In the genomic region with DNA sequence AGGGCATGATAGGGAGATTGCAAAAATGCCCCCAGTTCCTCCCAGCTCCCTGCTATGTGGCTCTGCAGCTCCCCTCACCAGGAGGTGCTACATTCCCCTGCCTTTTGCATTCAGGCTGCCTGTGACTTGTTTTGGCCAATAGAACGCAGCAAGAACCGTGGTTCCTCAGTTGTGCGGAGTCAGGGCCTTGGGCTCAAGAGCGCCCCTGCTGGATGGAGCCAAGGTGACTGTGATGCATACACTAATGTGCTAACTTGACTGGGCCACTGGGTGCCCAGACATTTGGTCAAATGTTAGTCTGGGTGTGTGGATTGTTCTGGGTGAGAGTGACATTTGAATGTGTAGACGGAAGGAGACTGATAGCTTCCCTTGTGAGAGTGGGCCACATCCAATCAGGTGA, we compare ENCODE assay signal across 18 cellular contexts.
DNase-seq lines count a peak whose midpoint lies in the region; ATAC-seq, FAIRE-seq and TF ChIP-seq lines count a peak whose summit lies in the region.
"Had no signal": no experiment of that assay in that cellular context is flagged by ENCODE, and none has a peak within 500 bp of the region (broad histone marks: within the 10 kb centered on the region; RNA-seq: fewer than 3 reads in every experiment).

No MANE protein-coding gene starts in this region.

- H3K36me3 ChIP-seq in KMS-11 (ENCODE audit: insufficient read depth) (no peaks in the 10 kb centered on the region), K562 (ENCODE audit: control insufficient read depth, insufficient read depth, low read length) (no peaks in the 10 kb centered on the region)
- H3K36me3 ChIP-seq: neutrophil, stomach had no signal

- H3K27ac ChIP-seq in KMS-11: no peak overlapping the region
- H3K27ac ChIP-seq in K562 (ENCODE audit: extremely low read depth, low read depth, low read length): no peak overlapping the region
- H3K27ac ChIP-seq: A549, neutrophil, stomach had no signal

- H3K27me3 ChIP-seq in KMS-11 (ENCODE audit: insufficient read depth, low read depth): no peaks in the 10 kb centered on the region
- H3K27me3 ChIP-seq in K562 (ENCODE audit: control insufficient read depth in 2 of 2, insufficient read depth in 2 of 2, low read length in 2 of 2): no peaks in the 10 kb centered on the region; a peak in 1 of 5 replicates

- H3K9me1 ChIP-seq in K562 (ENCODE audit: control insufficient read depth, insufficient read depth, low read length): no peaks in the 10 kb centered on the region

- peak; percentile 38 for DNase-seq in activated CD4-positive, alpha-beta T cell treated with anti-CD3 and anti-CD28 coated beads for 48 hours
- no peak for DNase-seq in activated CD4-positive, alpha-beta T cell treated with anti-CD3 and anti-CD28 coated beads, Interleukin-2, amount 10 ng/mL, durations not matched to agents 7 days and 5 days
- DNase-seq in K562 (ENCODE audit: extremely low read depth in 1 of 4, low spot score in 3 of 4) (peak in 3 of 4 experiments; percentile 30 to 34 (median 32)), progenitor cell of endocrine pancreas (ENCODE audit: low spot score, unreplicated experiment) (no peak), ureter (ENCODE audit: low spot score) (no peak), iPS-NIHi11 (ENCODE audit: low spot score) (no peak)
- DNase-seq: activated CD4-positive, alpha-beta T cell treated with anti-CD3 and anti-CD28 coated beads for 1 hour; amygdala; NCI-H446 treated with DMSO at 0.1 percent for 48 hours; stomach had no signal

- H3K4me3 ChIP-seq in KMS-11 (IDR thresholded peaks at IDR 0.05; ENCODE audit: insufficient read depth, low read depth, low read length) (no peak overlapping the region), K562 (no peak overlapping the region)
- H3K4me3 ChIP-seq: A549, stomach had no signal

- H3K4me1 ChIP-seq in KMS-11 (ENCODE audit: low read depth, poor library complexity, severe bottlenecking) (no peaks in the 10 kb centered on the region), K562 (replicated peaks in 1 of 2; ENCODE audit: control insufficient read depth in 2 of 2, insufficient read depth in 2 of 2, low read length in 2 of 2) (no peaks in the 10 kb centered on the region)
- H3K4me1 ChIP-seq: A549 had no signal

- TF ChIP-seq POLR2A in K562 (conservative IDR thresholded peaks at IDR 0.05): no peak

- H3K9me3 ChIP-seq in K562 (replicated peaks; ENCODE audit: control insufficient read depth, insufficient read depth, low read depth, low read length): no peaks in the 10 kb centered on the region; the same call in none of the 2 replicates
- H3K9me3 ChIP-seq: A549, neutrophil had no signal

- ATAC-seq in K562 (peak; percentile 88), HG02610 (IDR thresholded peaks at IDR 0.05; ENCODE audit: unreplicated experiment) (no peak)
- ATAC-seq: A549 had no signal

- H3K79me2 ChIP-seq in KMS-11 (ENCODE audit: insufficient read depth, low read depth) (no peaks in the 10 kb centered on the region), K562 (ENCODE audit: control insufficient read depth, insufficient read depth, low read length) (no peaks in the 10 kb centered on the region)

- BruUV-seq in K562 (replicated peaks; lab: Mats Ljungman, UMichigan): no TSS peak

- WGBS in K562 (ENCODE audit: insufficient coverage, low coverage, missing lambda C conversion rate): 0% methylated on average over 5 of the region's 5 CpGs

- POLR2A ChIA-PET in activated CD4-positive, alpha-beta T cell treated with anti-CD3 and anti-CD28 coated beads, Interleukin-2, amount 10 ng/mL, durations not matched to agents 7 days and 5 days (lab: Charles Lee): no interaction called here
- POLR2A ChIA-PET in K562 (lab: Yijun Ruan, JAX): interaction anchor here (0.5 kb wide), 1 partner anchor 173 kb away, joined by 3 read pairs; no protein-coding TSS in a partner anchor

- peaks cover 27% of the 10 kb centered on the region for H3K27me3 Mint-ChIP-seq in activated CD4-positive, alpha-beta T cell treated with anti-CD3 and anti-CD28 coated beads, Interleukin-2, amount 10 ng/mL, durations not matched to agents 7 days and 5 days
- peaks cover 4% of the 10 kb centered on the region for H3K27me3 Mint-ChIP-seq in progenitor cell of endocrine pancreas

- H4K20me1 ChIP-seq in KMS-11 (ENCODE audit: insufficient read depth): no peaks in the 10 kb centered on the region
- no peaks in the 10 kb centered on the region for H4K20me1 ChIP-seq in K562 (replicated peaks; ENCODE audit: control insufficient read depth, insufficient read depth, low read length)

- TF ChIP-seq CTCF in KMS-11 (conservative IDR thresholded peaks at IDR 0.05; ENCODE audit: low read depth, low read length) (peak; percentile 33; the same call in 1 of the 2 replicates), K562 (IDR thresholded peaks at IDR 0.05 in 2 of 3, conservative IDR thresholded peaks at IDR 0.05 in 1 of 3; ENCODE audit: insufficient read depth in 2 of 3, low read depth in 1 of 3, low read length in 3 of 3) (peak; percentile 49 to 60 (median 56)), progenitor cell of endocrine pancreas (IDR thresholded peaks at IDR 0.05; ENCODE audit: unreplicated experiment) (peak; percentile 29)

- intact Hi-C loops in K562 (cut with micrococcal nuclease): no loop called here

- H3K4me3 Mint-ChIP-seq in activated CD4-positive, alpha-beta T cell treated with anti-CD3 and anti-CD28 coated beads, Interleukin-2, amount 10 ng/mL, durations not matched to agents 7 days and 5 days: no peak overlapping the region
- H3K4me3 Mint-ChIP-seq in progenitor cell of endocrine pancreas (ENCODE audit: low read depth): no peak overlapping the region
- H3K4me3 Mint-ChIP-seq: activated T-helper 1 cell treated with anti-CD3 and anti-CD28 coated beads, Interleukin-12 subunit alpha, Interleukin-12 subunit beta, Interleukin-2, Interleukin-4 antibody, amounts not matched to agents 30 ng/mL and 10 ng/mL and 1 ng/mL, durations not matched to agents 14 hours and 24 hours and 36 hours; dendritic cell treated with granulocyte-macrophage colony-stimulating factor and Interleukin-4, amounts not matched to agents 40 ng/mL and 50 ng/mL, for 4 days had no signal

- H3K9me3 Mint-ChIP-seq in activated CD4-positive, alpha-beta T cell treated with anti-CD3 and anti-CD28 coated beads, Interleukin-2, amount 10 ng/mL, durations not matched to agents 7 days and 5 days: no peaks in the 10 kb centered on the region
- no peaks in the 10 kb centered on the region for H3K9me3 Mint-ChIP-seq in progenitor cell of endocrine pancreas (ENCODE audit: low read depth)
- H3K9me3 Mint-ChIP-seq: activated T-helper 1 cell treated with anti-CD3 and anti-CD28 coated beads, Interleukin-12 subunit alpha, Interleukin-12 subunit beta, Interleukin-2, Interleukin-4 antibody, amounts not matched to agents 30 ng/mL and 10 ng/mL and 1 ng/mL, durations not matched to agents 14 hours and 24 hours and 36 hours had no signal

- H3K4me2 ChIP-seq in KMS-11: no peak overlapping the region
- no peak overlapping the region for H3K4me2 ChIP-seq in K562 (ENCODE audit: insufficient read depth, low read length)
- H3K4me2 ChIP-seq: A549 had no signal

- H3K36me3 Mint-ChIP-seq in activated CD4-positive, alpha-beta T cell treated with anti-CD3 and anti-CD28 coated beads, Interleukin-2, amount 10 ng/mL, durations not matched to agents 7 days and 5 days (ENCODE audit: low read depth): no peaks in the 10 kb centered on the region
- H3K36me3 Mint-ChIP-seq in progenitor cell of endocrine pancreas (ENCODE audit: insufficient read depth): no peaks in the 10 kb centered on the region

- H3K27ac Mint-ChIP-seq in activated CD4-positive, alpha-beta T cell treated with anti-CD3 and anti-CD28 coated beads, Interleukin-2, amount 10 ng/mL, durations not matched to agents 7 days and 5 days: no peak overlapping the region
- H3K27ac Mint-ChIP-seq in progenitor cell of endocrine pancreas: no peak overlapping the region
- H3K27ac Mint-ChIP-seq: activated T-helper 1 cell treated with anti-CD3 and anti-CD28 coated beads, Interleukin-12 subunit alpha, Interleukin-12 subunit beta, Interleukin-2, Interleukin-4 antibody, amounts not matched to agents 30 ng/mL and 10 ng/mL and 1 ng/mL, durations not matched to agents 14 hours and 24 hours and 36 hours; dendritic cell treated with granulocyte-macrophage colony-stimulating factor and Interleukin-4, amounts not matched to agents 40 ng/mL and 50 ng/mL, for 4 days had no signal

- H2AFZ ChIP-seq in KMS-11 (ENCODE audit: low read depth) (no peak overlapping the region), K562 (ENCODE audit: low read depth, low read length) (no peak overlapping the region)

- peak; percentile 37 for FAIRE-seq in K562 (lab: Jason Lieb, UNC)
- FAIRE-seq: A549, D721Med, GM12891 had no signal

- no peak overlapping the region for H3K9ac ChIP-seq in KMS-11
- H3K9ac ChIP-seq in K562 (ENCODE audit: insufficient read depth in 1 of 2, low read depth in 2 of 2, low read length in 2 of 2): no peak overlapping the region

- TF ChIP-seq EP300 in K562 (IDR thresholded peaks at IDR 0.05; ENCODE audit: low read length): no peak

- no peak for TF ChIP-seq RAD21 in K562 (CRISPR knock-in tag; conservative IDR thresholded peaks at IDR 0.05 in 1 of 2, IDR thresholded peaks at IDR 0.05 in 1 of 2)

- no peaks in the 10 kb centered on the region for H3K4me1 Mint-ChIP-seq in activated CD4-positive, alpha-beta T cell treated with anti-CD3 and anti-CD28 coated beads, Interleukin-2, amount 10 ng/mL, durations not matched to agents 7 days and 5 days
- peaks cover 5% of the 10 kb centered on the region for H3K4me1 Mint-ChIP-seq in progenitor cell of endocrine pancreas (ENCODE audit: low read depth)

- CTCF ChIA-PET in activated CD4-positive, alpha-beta T cell treated with anti-CD3 and anti-CD28 coated beads, Interleukin-2, amount 10 ng/mL, durations not matched to agents 7 days and 5 days (lab: Charles Lee): interaction anchor here (0.9 to 1.0 kb wide), 2 partner anchors 57 to 77 kb away, joined by 3 read pairs; no protein-coding TSS in a partner anchor
- CTCF ChIA-PET in K562 (lab: Yijun Ruan, JAX; ENCODE audit: low intra/inter-chr PET ratio): no interaction called here

- in situ Hi-C loops in K562 (cut with MboI): no loop called here

TF ChIP-seq in K562, 482 proteins besides CTCF, POLR2A, EP300 and RAD21:
- no peak for TF ChIP-seq STAG1 (CRISPR knock-in tag; IDR thresholded peaks at IDR 0.05; ENCODE audit: borderline replicate concordance)
- TF ChIP-seq CBX3 (IDR thresholded peaks at IDR 0.05; ENCODE audit: borderline replicate concordance in 1 of 2, low read length in 2 of 2): 0 out of 3 replicates have a peak, but pooled peaks of 1 of the 2 experiments have one; percentile 12
- TF ChIP-seq MTF1 (CRISPR knock-in tag; IDR thresholded peaks at IDR 0.05; ENCODE audit: borderline replicate concordance): no peak

Comparison
In these comparisons a context has a peak if more than half of its experiments do, and no peak if none do; other contexts are left out.
1. DNase-seq: peak in activated CD4-positive, alpha-beta T cell treated with anti-CD3 and anti-CD28 coated beads for 48 hours (single experiment) and K562 (3 of 4); none in activated CD4-positive, alpha-beta T cell treated with anti-CD3 and anti-CD28 coated beads, Interleukin-2, amount 10 ng/mL, durations not matched to agents 7 days and 5 days (single experiment), progenitor cell of endocrine pancreas (single experiment), ureter (single experiment) and iPS-NIHi11 (single experiment).
2. Peak in every context shown above with its lines, with median percentiles within 50 percentile points of each other: CTCF ChIP-seq.